8 cellular contexts compared by ENCODE assay signal in genomic region chr6:29011276-29011734, GRCh38. TPM values are rescaled to one million over a fixed set of nuclear protein-coding genes. Genes with fewer than 3 reads are reported as not detected.
DNase-seq lines count a peak whose midpoint lies in the region; ATAC-seq and TF ChIP-seq lines count a peak whose summit lies in the region.

No MANE protein-coding gene starts in this region.

- peaks cover 6% of the 10 kb centered on the region for H3K4me1 Mint-ChIP-seq in neural crest cell

- H3K4me3 ChIP-seq in fibroblast of villous mesenchyme (ENCODE audit: low read depth, low read length), result peak overlapping the region; percentile 66

- H3K27ac Mint-ChIP-seq in neural crest cell (ENCODE audit: unreplicated experiment), result peak overlapping the region; percentile 0

- H3K4me3 Mint-ChIP-seq in neural crest cell, result peak overlapping the region; percentile 80

- no peaks in the 10 kb centered on the region for H3K9me3 Mint-ChIP-seq in neural crest cell

- H3K36me3 Mint-ChIP-seq in neural crest cell (ENCODE audit: low read depth), result no peaks in the 10 kb centered on the region

- peak; percentile 32 for DNase-seq in activated CD4-positive, CD25-positive, alpha-beta regulatory T cell treated with anti-CD3 and anti-CD28 coated beads, Interleukin-2, amount 50 U/mL, for 72 hours
- DNase-seq in activated CD4-positive, CD25-positive, alpha-beta regulatory T cell (lab: John Stamatoyannopoulos, UW), result no peak
- DNase-seq in NCI-H748 treated with DMSO at 0.1 percent for 48 hours (lab: John Stamatoyannopoulos, UW) (peak; percentile 81), fibroblast of villous mesenchyme (ENCODE audit: low read depth) (peak; percentile 48), neural crest cell (ENCODE audit: low read depth, low spot score) (peak; percentile 57), DMS153 (lab: John Stamatoyannopoulos, UW) (no peak)
- DNase-seq in activated T-cell treated with anti-CD3 and anti-CD28 coated beads, Interleukin-2, amount 50 U/mL, for 48 hours, result peak; percentile 52 to 54

- TF ChIP-seq CTCF in fibroblast of villous mesenchyme (IDR thresholded peaks at IDR 0.05; ENCODE audit: insufficient read depth, low read depth, low read length) (no peak), neural crest cell (conservative IDR thresholded peaks at IDR 0.05) (no peak)

- no peak for ATAC-seq in HG03442 (IDR thresholded peaks at IDR 0.05; ENCODE audit: unreplicated experiment)

- peaks cover 52% of the 10 kb centered on the region for H3K27me3 Mint-ChIP-seq in neural crest cell (ENCODE audit: low read depth)

RNA-seq across cellular contexts. Expression of gene ZNF311, which starts 6.2 kb away (rescaled TPM):
- total RNA-seq in fibroblast of villous mesenchyme (0.43 and 0.97 TPM in 2 replicates), neural crest cell (1.2 and 1.3 TPM in 2 replicates)

RNA-seq across cellular contexts. Expression of gene OR2W1, which starts 33.7 kb away (rescaled TPM):
- total RNA-seq in fibroblast of villous mesenchyme (not detected in 2 replicates), neural crest cell (not detected in 2 replicates)

Comparison
In these comparisons a context has a peak if more than half of its experiments do, and no peak if none do; other contexts are left out.
1. DNase-seq: peak in activated CD4-positive, CD25-positive, alpha-beta regulatory T cell treated with anti-CD3 and anti-CD28 coated beads, Interleukin-2, amount 50 U/mL, for 72 hours (single experiment), NCI-H748 treated with DMSO at 0.1 percent for 48 hours (single experiment), activated T-cell treated with anti-CD3 and anti-CD28 coated beads, Interleukin-2, amount 50 U/mL, for 48 hours (2 of 2), fibroblast of villous mesenchyme (single experiment) and neural crest cell (single experiment); none in activated CD4-positive, CD25-positive, alpha-beta regulatory T cell (0 of 4) and DMS153 (single experiment).